In genomic region chr17:43360376-43360738, GRCh38 we compare ENCODE assay signal across 8 cellular contexts. TPM values are rescaled to one million over a fixed set of nuclear protein-coding genes. Genes with fewer than 3 reads are reported as not detected.
DNase-seq lines count a peak whose midpoint lies in the region; ATAC-seq lines count a peak whose summit lies in the region.

No MANE protein-coding gene starts in this region.

- 32 to 33% methylated on average over 18 of the region's 18 CpGs for WGBS in ectodermal cell, 2 experiments

- H3K27me3 ChIP-seq in ectodermal cell (ENCODE audit: control insufficient read depth, insufficient read depth, low read length, poor library complexity, severe bottlenecking) = no peaks in the 10 kb centered on the region
- no peaks in the 10 kb centered on the region for H3K27me3 ChIP-seq in mononuclear cell (ENCODE audit: insufficient read depth, low read length)

- peak; percentile 39 for DNase-seq in GM04503 (ENCODE audit: low read depth)
- peak; percentile 61 for DNase-seq in NCI-H460 (ENCODE audit: extremely low read depth, low read depth)
- DNase-seq in activated CD4-positive, alpha-beta T cell treated with anti-CD3 and anti-CD28 coated beads, Interleukin-2, amount 50 U/mL, for 4 hours = peak; percentile 61 to 69
- DNase-seq in stimulated activated effector memory CD8-positive, alpha-beta T cell treated with anti-CD3 and anti-CD28 coated beads, Interleukin-12 subunit alpha, Interleukin-12 subunit beta, amount 100 ng/mL, for 72 hours (ENCODE audit: low spot score in 2 of 2) = peak; percentile 55 to 89
- no peak for DNase-seq in amniotic stem cell (lab: John Stamatoyannopoulos, UW)

- peak; percentile 17 for ATAC-seq in HG02763 (IDR thresholded peaks at IDR 0.05; ENCODE audit: unreplicated experiment)
- ATAC-seq in stimulated activated effector memory CD8-positive, alpha-beta T cell treated with anti-CD3 and anti-CD28 coated beads, Interleukin-12 subunit alpha, Interleukin-12 subunit beta, amount 100 ng/mL, for 72 hours = peak; percentile 81

- H3K4me1 Mint-ChIP-seq in stimulated activated effector memory CD8-positive, alpha-beta T cell treated with anti-CD3 and anti-CD28 coated beads, Interleukin-12 subunit alpha, Interleukin-12 subunit beta, amount 100 ng/mL, for 72 hours = peaks cover 68% of the 10 kb centered on the region

- no peaks in the 10 kb centered on the region for H3K36me3 ChIP-seq in ectodermal cell (ENCODE audit: control insufficient read depth, insufficient read depth, low read length)

- H3K4me3 Mint-ChIP-seq in stimulated activated effector memory CD8-positive, alpha-beta T cell treated with anti-CD3 and anti-CD28 coated beads, Interleukin-12 subunit alpha, Interleukin-12 subunit beta, amount 100 ng/mL, for 72 hours = peak overlapping the region; percentile 76

- H3K9me3 ChIP-seq in ectodermal cell (ENCODE audit: control insufficient read depth, low read length) = no peaks in the 10 kb centered on the region
- H3K9me3 ChIP-seq in mononuclear cell (ENCODE audit: low read depth, low read length) = no peaks in the 10 kb centered on the region

- H3K27ac Mint-ChIP-seq in stimulated activated effector memory CD8-positive, alpha-beta T cell treated with anti-CD3 and anti-CD28 coated beads, Interleukin-12 subunit alpha, Interleukin-12 subunit beta, amount 100 ng/mL, for 72 hours = peak overlapping the region; percentile 100

- H3K9me3 Mint-ChIP-seq in stimulated activated effector memory CD8-positive, alpha-beta T cell treated with anti-CD3 and anti-CD28 coated beads, Interleukin-12 subunit alpha, Interleukin-12 subunit beta, amount 100 ng/mL, for 72 hours = no peaks in the 10 kb centered on the region

- peaks cover 41% of the 10 kb centered on the region for H3K36me3 Mint-ChIP-seq in stimulated activated effector memory CD8-positive, alpha-beta T cell treated with anti-CD3 and anti-CD28 coated beads, Interleukin-12 subunit alpha, Interleukin-12 subunit beta, amount 100 ng/mL, for 72 hours

- peak overlapping the region; percentile 65 for H3K4me3 ChIP-seq in ectodermal cell (ENCODE audit: insufficient read depth, low read depth, low read length)
- peak overlapping the region; percentile 55 for H3K4me3 ChIP-seq in mononuclear cell (ENCODE audit: low read length)

- H3K27ac ChIP-seq in ectodermal cell (ENCODE audit: insufficient read depth, low read depth, low read length, poor library complexity, severe bottlenecking) = peak overlapping the region; percentile 100

- H3K4me1 ChIP-seq in ectodermal cell (ENCODE audit: control insufficient read depth, insufficient read depth, low read length) = peaks cover 12% of the 10 kb centered on the region
- peaks cover 22% of the 10 kb centered on the region for H3K4me1 ChIP-seq in mononuclear cell (ENCODE audit: insufficient read depth, low read length)

RNA-seq across cellular contexts. Expression of gene ARL4D, which starts 38.4 kb away (rescaled TPM):
- 84.7 and 89.8 TPM in 2 replicates for total RNA-seq in NCI-H460 (2014; rRNA removed; shearing (Covaris generic))
- polyA plus RNA-seq in NCI-H460 (2014; cell fraction: nucleus; rRNA removed) = 44.5 and 49.5 TPM in 2 replicates
- 11.1 TPM for polyA plus RNA-seq in ectodermal cell (2013, experiment 1 of 4)
- 12.0 TPM for polyA plus RNA-seq in ectodermal cell (2013, experiment 2 of 4)
- 13.9 TPM for polyA plus RNA-seq in ectodermal cell (2013, experiment 3 of 4)
- polyA plus RNA-seq in ectodermal cell (2013, experiment 4 of 4) = 12.9 TPM
- total RNA-seq in mononuclear cell = 1.5 TPM

Comparison
In these comparisons a context has a peak if more than half of its experiments do, and no peak if none do; other contexts are left out.
1. RNA of gene ARL4D, which starts 38.4 kb away (total RNA-seq): 84.7 to 89.8 TPM in NCI-H460; 1.5 TPM in mononuclear cell (single experiment); every median in the first group is over 10 times any median in the second.